ENCODE assay signal across 14 cellular contexts in the genomic region with DNA sequence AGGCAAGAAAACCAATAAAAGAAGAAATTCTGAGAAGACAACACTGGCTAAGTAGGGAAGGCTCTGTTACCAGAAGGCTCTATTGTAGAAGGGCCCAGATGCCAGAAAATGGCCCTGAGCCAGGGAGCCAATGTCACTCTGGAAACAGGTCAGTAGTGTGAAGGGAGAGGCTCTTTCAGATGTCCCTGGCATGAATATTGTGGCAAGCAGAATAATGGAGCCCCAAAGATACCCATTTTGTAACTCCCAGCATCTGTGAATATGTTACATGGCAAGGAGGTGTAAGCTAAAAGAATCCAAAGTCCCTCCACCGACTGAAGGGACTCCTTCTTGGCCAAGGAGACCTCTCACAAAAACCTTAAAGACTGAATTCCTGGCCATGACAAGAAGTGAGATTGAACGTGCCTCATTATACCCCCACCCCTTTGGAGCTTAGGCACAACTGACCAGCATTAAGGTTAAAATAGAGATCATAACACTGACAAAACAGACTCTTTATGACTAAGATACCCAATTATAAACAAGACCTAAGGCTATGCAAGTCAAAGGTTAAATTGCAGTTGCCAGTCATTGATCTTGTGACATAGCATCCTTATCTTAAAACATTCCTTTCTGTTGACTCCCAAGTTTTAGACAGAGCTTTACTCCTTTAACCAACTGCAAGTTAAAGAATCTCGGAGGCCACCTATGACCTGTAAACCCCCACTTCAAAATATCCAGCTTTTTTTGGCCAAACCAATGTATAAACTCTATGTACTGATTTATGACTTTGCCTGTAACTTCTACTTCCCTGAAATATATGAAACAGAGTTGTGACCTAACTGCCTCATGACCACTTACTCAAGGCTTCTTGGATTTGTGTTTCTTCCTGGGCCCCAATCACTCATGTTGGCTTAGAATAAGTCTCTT. TPM values are rescaled to one million over a fixed set of nuclear protein-coding genes. Genes with fewer than 3 reads are reported as not detected.
DNase-seq lines count a peak whose midpoint lies in the region; ATAC-seq and TF ChIP-seq lines count a peak whose summit lies in the region.
"Had no signal": no experiment of that assay in that cellular context is flagged by ENCODE, and none has a peak within 500 bp of the region (broad histone marks: within the 10 kb centered on the region; RNA-seq: fewer than 3 reads in every experiment).

No MANE protein-coding gene starts in this region.

- intact Hi-C loops in Right ventricle myocardium superior (cut with DNase I), result no loop called here

- CTCF ChIA-PET in activated CD8-positive, alpha-beta T cell treated with anti-CD3 and anti-CD28 coated beads, Interleukin-2, amount 10 ng/mL, durations not matched to agents 7 days and 5 days (lab: Charles Lee), result no interaction called here

- no peaks in the 10 kb centered on the region for H3K9me3 ChIP-seq in cardiac muscle cell (ENCODE audit: low read depth)
- H3K9me3 ChIP-seq: lower lobe of right lung, prostate gland had no signal

- no peaks in the 10 kb centered on the region for H3K36me3 Mint-ChIP-seq in activated CD8-positive, alpha-beta T cell treated with anti-CD3 and anti-CD28 coated beads, Interleukin-2, amount 10 ng/mL, durations not matched to agents 7 days and 5 days (ENCODE audit: low read depth)

- no peaks in the 10 kb centered on the region for H3K27me3 ChIP-seq in cardiac muscle cell

- no peak overlapping the region for H3K27ac Mint-ChIP-seq in activated CD8-positive, alpha-beta T cell treated with anti-CD3 and anti-CD28 coated beads, Interleukin-2, amount 10 ng/mL, durations not matched to agents 7 days and 5 days

- H3K27ac ChIP-seq in cardiac muscle cell, result peak overlapping the region; percentile 85
- H3K27ac ChIP-seq: lower lobe of right lung, prostate gland, SK-N-MC had no signal

- peak; percentile 20 to 80 for DNase-seq in cardiac muscle cell (ENCODE audit: low read depth in 1 of 2, low spot score in 1 of 2)
- DNase-seq in Right ventricle myocardium superior, result no peak
- DNase-seq in foreskin fibroblast, result peak; percentile 41 to 49
- DNase-seq in stromal cell of bone marrow (ENCODE audit: low read depth), result peak; percentile 27
- no peak for DNase-seq in activated CD8-positive, alpha-beta T cell treated with anti-CD3 and anti-CD28 coated beads, Interleukin-2, amount 10 ng/mL, durations not matched to agents 7 days and 5 days
- DNase-seq in NCI-H1105 treated with DMSO at 0.1 percent for 48 hours (lab: John Stamatoyannopoulos, UW), result no peak
- DNase-seq: activated CD4-positive, alpha-beta T cell treated with anti-CD3 and anti-CD28 coated beads for 4 hours; GF-D8; lower lobe of right lung; stimulated activated CD4-positive, alpha-beta T cell treated with anti-CD3 and anti-CD28 coated beads, Interleukin-4, amount 100 ng/mL, for 24 hours had no signal

- peaks cover 7% of the 10 kb centered on the region for H3K4me1 ChIP-seq in cardiac muscle cell (ENCODE audit: low read depth)
- H3K4me1 ChIP-seq: lower lobe of right lung, prostate gland had no signal

- POLR2A ChIA-PET in activated CD8-positive, alpha-beta T cell treated with anti-CD3 and anti-CD28 coated beads, Interleukin-2, amount 10 ng/mL, durations not matched to agents 7 days and 5 days (lab: Charles Lee), result no interaction called here

- H3K4me1 Mint-ChIP-seq in activated CD8-positive, alpha-beta T cell treated with anti-CD3 and anti-CD28 coated beads, Interleukin-2, amount 10 ng/mL, durations not matched to agents 7 days and 5 days (ENCODE audit: low read depth), result peaks cover 4% of the 10 kb centered on the region

- H3K4me3 ChIP-seq in cardiac muscle cell, result no peak overlapping the region
- H3K4me3 ChIP-seq in foreskin fibroblast (ENCODE audit: low read depth in 1 of 2, low read length in 2 of 2), result no peak overlapping the region
- H3K4me3 ChIP-seq: lower lobe of right lung, prostate gland, SK-N-MC had no signal

- no peaks in the 10 kb centered on the region for H3K9me3 Mint-ChIP-seq in activated CD8-positive, alpha-beta T cell treated with anti-CD3 and anti-CD28 coated beads, Interleukin-2, amount 10 ng/mL, durations not matched to agents 7 days and 5 days (ENCODE audit: insufficient read depth)

- H3K27me3 Mint-ChIP-seq in activated CD8-positive, alpha-beta T cell treated with anti-CD3 and anti-CD28 coated beads, Interleukin-2, amount 10 ng/mL, durations not matched to agents 7 days and 5 days (ENCODE audit: low read depth), result no peaks in the 10 kb centered on the region

- TF ChIP-seq CTCF in cardiac muscle cell (IDR thresholded peaks at IDR 0.05; ENCODE audit: low read depth, low read length) (no peak), foreskin fibroblast (IDR thresholded peaks at IDR 0.05; ENCODE audit: low read depth, low read length) (no peak)

- ATAC-seq in Right ventricle myocardium superior (ENCODE audit: poor library complexity) (no peak), SK-N-SH treated with all-trans-retinoic acid at 6 μM for 48 hours (no peak; the same call in 2 of the 3 replicates), GM19328 (IDR thresholded peaks at IDR 0.05; ENCODE audit: unreplicated experiment) (no peak)
- ATAC-seq in activated CD8-positive, alpha-beta T cell treated with anti-CD3 and anti-CD28 coated beads, Interleukin-2, amount 10 ng/mL, durations not matched to agents 7 days and 5 days, result no peak
- ATAC-seq: lower lobe of right lung had no signal

- H3K4me3 Mint-ChIP-seq in activated CD8-positive, alpha-beta T cell treated with anti-CD3 and anti-CD28 coated beads, Interleukin-2, amount 10 ng/mL, durations not matched to agents 7 days and 5 days, result no peak overlapping the region

- H3K36me3 ChIP-seq in cardiac muscle cell, result no peaks in the 10 kb centered on the region
- H3K36me3 ChIP-seq: lower lobe of right lung, prostate gland had no signal

TF ChIP-seq in SK-N-SH treated with all-trans-retinoic acid at 6 μM for 48 hours, 23 proteins besides CTCF, POLR2A, EP300 and RAD21:
- TF ChIP-seq ZNF70 (CRISPR knock-in tag; IDR thresholded peaks at IDR 0.05), result no peak
- peak; percentile 13; the same call in 1 of the 2 replicates for TF ChIP-seq ISL1 (CRISPR knock-in tag; IDR thresholded peaks at IDR 0.05)
- TF ChIP-seq OSR1 (CRISPR knock-in tag; IDR thresholded peaks at IDR 0.05), result no peak
- no peak for TF ChIP-seq ZNF565 (CRISPR knock-in tag; conservative IDR thresholded peaks at IDR 0.05; ENCODE audit: low read depth)

RNA-seq across cellular contexts. Expression of a gene that starts 33.5 kb away (rescaled TPM):
- total RNA-seq in cardiac muscle cell, result 10.7 and 11.9 TPM in 2 replicates
- polyA plus RNA-seq in cardiac muscle cell, result 19.6 and 21.7 TPM in 2 replicates
- total RNA-seq in Right ventricle myocardium superior, result 22.8 TPM
- total RNA-seq in activated CD8-positive, alpha-beta T cell treated with anti-CD3 and anti-CD28 coated beads, Interleukin-2, amount 10 ng/mL, durations not matched to agents 7 days and 5 days, result 10 to 100 TPM; 12.3 to 14.5 TPM

RNA-seq across cellular contexts. Expression of a gene that starts 42.2 kb away (rescaled TPM):
- 2.4 and 2.6 TPM in 2 replicates for total RNA-seq in cardiac muscle cell
- polyA plus RNA-seq in cardiac muscle cell, result 3.0 and 5.5 TPM in 2 replicates
- 4.6 TPM for total RNA-seq in Right ventricle myocardium superior
- total RNA-seq in activated CD8-positive, alpha-beta T cell treated with anti-CD3 and anti-CD28 coated beads, Interleukin-2, amount 10 ng/mL, durations not matched to agents 7 days and 5 days, result under 1 TPM; 0.52 to 0.71 TPM

Comparison
In these comparisons a context has a peak if more than half of its experiments do, and no peak if none do; other contexts are left out.
1. DNase-seq: peak in cardiac muscle cell (2 of 2), foreskin fibroblast (2 of 2) and stromal cell of bone marrow (single experiment); none in Right ventricle myocardium superior (single experiment), activated CD8-positive, alpha-beta T cell treated with anti-CD3 and anti-CD28 coated beads, Interleukin-2, amount 10 ng/mL, durations not matched to agents 7 days and 5 days (single experiment) and NCI-H1105 treated with DMSO at 0.1 percent for 48 hours (single experiment).